Comparison of ENCODE assay signal across 11 cellular contexts in genomic region chr7:74466196-74466813, GRCh38. TPM values are rescaled to one million over a fixed set of nuclear protein-coding genes. Genes with fewer than 3 reads are reported as not detected.
DNase-seq lines count a peak whose midpoint lies in the region; ATAC-seq and TF ChIP-seq lines count a peak whose summit lies in the region.
"Had no signal": no experiment of that assay in that cellular context is flagged by ENCODE, and none has a peak within 500 bp of the region (broad histone marks: within the 10 kb centered on the region; RNA-seq: fewer than 3 reads in every experiment).

No MANE protein-coding gene starts in this region.

- H3K27ac Mint-ChIP-seq in nephron: peak overlapping the region; percentile 25 to 82 (median 80)

- H3K9me3 ChIP-seq in gastroesophageal sphincter (no peaks in the 10 kb centered on the region), thyroid gland (no peaks in the 10 kb centered on the region)
- H3K9me3 ChIP-seq: upper lobe of right lung had no signal

- intact Hi-C loops in thyroid gland (cut with DNase I): no loop called here

- DNase-seq in NCI-H1694 (lab: John Stamatoyannopoulos, UW) (peak; percentile 47), NCI-H1694 treated with DMSO at 0.1 percent for 48 hours (lab: John Stamatoyannopoulos, UW) (no peak), thyroid gland (peak; percentile 67 to 70), activated gamma-delta T cell treated with Interleukin-2 at 50 U/mL for 16 hours (no peak), T-helper 9 cell (no peak)
- no peak for DNase-seq in stimulated activated CD4-positive, alpha-beta T cell treated with anti-CD3 and anti-CD28 coated beads, Interleukin-12 subunit alpha, Interleukin-12 subunit beta, amount 100 ng/mL, for 4 hours
- DNase-seq: DND-41, upper lobe of right lung had no signal

- H3K4me1 Mint-ChIP-seq in nephron: peaks cover 26% of the 10 kb centered on the region

- H3K4me3 Mint-ChIP-seq in nephron: no peak overlapping the region

- peak overlapping the region; percentile 39 to 86 (median 76) for H3K27ac ChIP-seq in gastroesophageal sphincter
- H3K27ac ChIP-seq in thyroid gland: peak overlapping the region; percentile 96 to 99 (median 99)
- H3K27ac ChIP-seq: upper lobe of right lung had no signal

- H3K36me3 ChIP-seq in gastroesophageal sphincter (peaks cover 0 to 3% of the 10 kb centered on the region in 2 donors), thyroid gland (no peaks in the 10 kb centered on the region)
- H3K36me3 ChIP-seq: upper lobe of right lung had no signal

- peaks cover 0 to 35% (median 0%) of the 10 kb centered on the region in 3 donors for H3K4me1 ChIP-seq in gastroesophageal sphincter
- peaks cover 54 to 56% of the 10 kb centered on the region in 2 donors for H3K4me1 ChIP-seq in thyroid gland
- H3K4me1 ChIP-seq: upper lobe of right lung had no signal

- TF ChIP-seq EP300 in gastroesophageal sphincter (IDR thresholded peaks at IDR 0.05): peak; percentile 62

- H3K9me3 Mint-ChIP-seq in nephron: no peaks in the 10 kb centered on the region

- peak; percentile 77 for ATAC-seq in gastroesophageal sphincter
- ATAC-seq: activated CD4-positive, CD25-positive, alpha-beta regulatory T cell treated with anti-CD3 and anti-CD28 coated beads, Interleukin-2, amount 50 U/mL, for 24 hours; upper lobe of right lung had no signal

- H3K4me3 ChIP-seq in gastroesophageal sphincter (no peak overlapping the region), thyroid gland (replicated peaks in 1 of 3) (no peak overlapping the region)
- H3K4me3 ChIP-seq: upper lobe of right lung had no signal

- H3K27me3 ChIP-seq in gastroesophageal sphincter: no peaks in the 10 kb centered on the region
- no peaks in the 10 kb centered on the region for H3K27me3 ChIP-seq in thyroid gland
- H3K27me3 ChIP-seq: upper lobe of right lung had no signal

- TF ChIP-seq POLR2A in gastroesophageal sphincter (IDR thresholded peaks at IDR 0.05): no peak
- TF ChIP-seq POLR2A in thyroid gland (IDR thresholded peaks at IDR 0.05): peak in 1 of 2 donors; percentile 48

- TF ChIP-seq CTCF in gastroesophageal sphincter (IDR thresholded peaks at IDR 0.05) (no peak), nephron (IDR thresholded peaks at IDR 0.05; ENCODE audit: unreplicated experiment in 3 of 3) (no peak), thyroid gland (IDR thresholded peaks at IDR 0.05) (no peak)

- peaks cover 7% of the 10 kb centered on the region for H3K36me3 Mint-ChIP-seq in nephron (ENCODE audit: low read depth)

- WGBS in gastroesophageal sphincter (ENCODE audit: low coverage in 1 of 2), 2 donors: 50 to 66% methylated on average over 4 to 11 of the region's 21 CpGs
- 59 to 63% methylated on average over 17 to 19 of the region's 21 CpGs for WGBS in thyroid gland, 2 donors

- no peaks in the 10 kb centered on the region for H3K27me3 Mint-ChIP-seq in nephron (ENCODE audit: low read depth)

RNA-seq across cellular contexts. Expression of gene GTF2IRD1, which starts 12.6 kb away (rescaled TPM):
- 10 to 100 TPM; 21.5 to 49.0 (median 28.2) TPM for total RNA-seq in gastroesophageal sphincter
- 10 to 100 TPM; 28.1 to 41.1 (median 31.0) TPM for total RNA-seq in thyroid gland

Comparison
In these comparisons a context has a peak if more than half of its experiments do, and no peak if none do; other contexts are left out.
1. DNase-seq: peak in NCI-H1694 (single experiment) and thyroid gland (2 of 2); none in NCI-H1694 treated with DMSO at 0.1 percent for 48 hours (single experiment), activated gamma-delta T cell treated with Interleukin-2 at 50 U/mL for 16 hours (single experiment), stimulated activated CD4-positive, alpha-beta T cell treated with anti-CD3 and anti-CD28 coated beads, Interleukin-12 subunit alpha, Interleukin-12 subunit beta, amount 100 ng/mL, for 4 hours (single experiment) and T-helper 9 cell (single experiment).